ENCODE assay signal across 22 cellular contexts in genomic region chr5:157560560-157560959, GRCh38. TPM values are rescaled to one million over a fixed set of nuclear protein-coding genes. Genes with fewer than 3 reads are reported as not detected.
DNase-seq lines count a peak whose midpoint lies in the region; ATAC-seq and TF ChIP-seq lines count a peak whose summit lies in the region.
"Had no signal": no experiment of that assay in that cellular context is flagged by ENCODE, and none has a peak within 500 bp of the region (broad histone marks: within the 10 kb centered on the region; RNA-seq: fewer than 3 reads in every experiment).

No MANE protein-coding gene starts in this region.

- H3K27me3 ChIP-seq in endodermal cell (ENCODE audit: control insufficient read depth, insufficient read depth, low read length, poor library complexity, severe bottlenecking): no peaks in the 10 kb centered on the region
- no peaks in the 10 kb centered on the region for H3K27me3 ChIP-seq in neutrophil
- H3K27me3 ChIP-seq: body of pancreas, MG63 had no signal

- H3K4me3 Mint-ChIP-seq in CD14-positive monocyte (no peak overlapping the region), IgD-negative memory B cell (peak overlapping the region in 3 of 4 donors; percentile 7 to 66 (median 25)), endodermal cell (no peak overlapping the region)
- H3K4me3 Mint-ChIP-seq: activated naive CD4-positive, alpha-beta T cell treated with anti-CD3 and anti-CD28 coated beads, Interleukin-2, amount 10 ng/mL, durations not matched to agents 7 days and 5 days; GM23338; mesothelial cell of epicardium had no signal

- peaks cover 76% of the 10 kb centered on the region for H3K4me1 Mint-ChIP-seq in CD14-positive monocyte
- peaks cover 67 to 77% (median 76%) of the 10 kb centered on the region in 3 donors for H3K4me1 Mint-ChIP-seq in IgD-negative memory B cell
- H3K4me1 Mint-ChIP-seq in endodermal cell: peaks cover 40% of the 10 kb centered on the region

- no peak overlapping the region for H3K27ac ChIP-seq in endodermal cell (ENCODE audit: low read depth, low read length)
- peak overlapping the region; percentile 63 for H3K27ac ChIP-seq in neutrophil
- H3K27ac ChIP-seq: body of pancreas had no signal

- H3K4me3 ChIP-seq in endodermal cell (ENCODE audit: low read length): no peak overlapping the region
- H3K4me3 ChIP-seq in neutrophil (ENCODE audit: low read depth in 1 of 2, low read length in 1 of 2): peak overlapping the region in 1 of 2 experiments; percentile 1
- H3K4me3 ChIP-seq: body of pancreas, GM12878, GM23338, MG63 had no signal

- H3K9ac ChIP-seq in endodermal cell (ENCODE audit: extremely low read depth, low read length, poor library complexity, severe bottlenecking): no peak overlapping the region

- H3K27ac Mint-ChIP-seq in CD14-positive monocyte: peak overlapping the region in 4 of 7 donors; percentile 40 to 89 (median 66)
- H3K27ac Mint-ChIP-seq in IgD-negative memory B cell: peak overlapping the region; percentile 59 to 96 (median 79)
- H3K27ac Mint-ChIP-seq in endodermal cell: no peak overlapping the region
- H3K27ac Mint-ChIP-seq: activated naive CD4-positive, alpha-beta T cell treated with anti-CD3 and anti-CD28 coated beads, Interleukin-2, amount 10 ng/mL, durations not matched to agents 7 days and 5 days; GM23338; mesothelial cell of epicardium had no signal

- H3K36me3 Mint-ChIP-seq in CD14-positive monocyte (peaks cover 45 to 57% of the 10 kb centered on the region in 2 donors), IgD-negative memory B cell (peaks cover 12% of the 10 kb centered on the region), endodermal cell (ENCODE audit: low read depth) (peaks cover 70% of the 10 kb centered on the region)

- DNase-seq in CD14-positive monocyte (ENCODE audit: low spot score): no peak
- peak; percentile 2 for DNase-seq in endodermal cell
- DNase-seq in stimulated activated CD4-positive, alpha-beta T cell treated with anti-CD3 and anti-CD28 coated beads, Interleukin-1b, Interleukin-23, amount 100 ng/mL, for 48 hours: no peak
- no peak for DNase-seq in stimulated activated naive CD8-positive, alpha-beta T cell treated with anti-CD3 and anti-CD28 coated beads, Interleukin-15, Interleukin-2, amounts not matched to agents 100 U/mL and 50 U/mL, for 24 hours
- DNase-seq in iPS-NIHi7 (ENCODE audit: extremely low spot score): no peak
- DNase-seq: activated CD4-positive, alpha-beta T cell treated with anti-CD3 and anti-CD28 coated beads for 1 hour; activated naive CD4-positive, alpha-beta T cell treated with anti-CD3 and anti-CD28 coated beads, Interleukin-2, amount 10 ng/mL, durations not matched to agents 7 days and 5 days; body of pancreas; dermis blood vessel endothelial cell; kidney; NCI-H187; NCI-H446; stimulated activated CD4-positive, alpha-beta T cell treated with anti-CD3 and anti-CD28 coated beads, Interleukin-4, amount 100 ng/mL, for 24 hours had no signal

- intact Hi-C loops in CD14-positive monocyte (cut with micrococcal nuclease): loop anchor here in 1 of 2 donors (10.0 kb wide), 1 partner anchor 54 kb away; no protein-coding TSS in a partner anchor

- H3K36me3 ChIP-seq in endodermal cell (ENCODE audit: control insufficient read depth, insufficient read depth, low read length) (peaks cover 87% of the 10 kb centered on the region), neutrophil (peaks cover 53% of the 10 kb centered on the region)

- H3K4me1 ChIP-seq in endodermal cell (ENCODE audit: control insufficient read depth, insufficient read depth, low read length): peaks cover 24% of the 10 kb centered on the region
- H3K4me1 ChIP-seq in neutrophil (ENCODE audit: control insufficient read depth in 1 of 2, insufficient read depth in 1 of 2, low read depth in 1 of 2, low read length in 1 of 2): peaks cover 98 to 99% of the 10 kb centered on the region in 2 experiments
- H3K4me1 ChIP-seq: body of pancreas had no signal

- H3K9me3 ChIP-seq in endodermal cell (ENCODE audit: control insufficient read depth, low read length) (no peaks in the 10 kb centered on the region), neutrophil (no peaks in the 10 kb centered on the region)
- H3K9me3 ChIP-seq: body of pancreas, MG63 had no signal

- TF ChIP-seq CTCF in CD14-positive monocyte (IDR thresholded peaks at IDR 0.05): no peak
- no peak for TF ChIP-seq CTCF in endodermal cell (conservative IDR thresholded peaks at IDR 0.05)
- TF ChIP-seq CTCF in neutrophil (IDR thresholded peaks at IDR 0.05): no peak

- no peak for ATAC-seq in stimulated activated naive CD8-positive, alpha-beta T cell treated with anti-CD3 and anti-CD28 coated beads, Interleukin-15, Interleukin-2, amounts not matched to agents 100 U/mL and 50 U/mL, for 24 hours
- ATAC-seq in HG02884 (IDR thresholded peaks at IDR 0.05; ENCODE audit: unreplicated experiment): no peak
- ATAC-seq: body of pancreas, esophagus mucosa, GM12878, sciatic nerve had no signal

- peaks cover 0 to 2% (median 0%) of the 10 kb centered on the region in 7 donors for H3K9me3 Mint-ChIP-seq in CD14-positive monocyte
- no peaks in the 10 kb centered on the region for H3K9me3 Mint-ChIP-seq in IgD-negative memory B cell
- no peaks in the 10 kb centered on the region for H3K9me3 Mint-ChIP-seq in endodermal cell
- H3K9me3 Mint-ChIP-seq: activated naive CD4-positive, alpha-beta T cell treated with anti-CD3 and anti-CD28 coated beads, Interleukin-2, amount 10 ng/mL, durations not matched to agents 7 days and 5 days; GM23338; mesothelial cell of epicardium had no signal

- WGBS in endodermal cell (ENCODE audit: insufficient coverage in 1 of 2, insufficient read length in 1 of 2), 2 experiments: 82 to 83% methylated on average over 1 of the region's 1 CpG

- peaks cover 0 to 2% (median 2%) of the 10 kb centered on the region in 3 donors for H3K27me3 Mint-ChIP-seq in CD14-positive monocyte (ENCODE audit: low read depth in 3 of 3)
- H3K27me3 Mint-ChIP-seq in IgD-negative memory B cell: no peaks in the 10 kb centered on the region
- no peaks in the 10 kb centered on the region for H3K27me3 Mint-ChIP-seq in endodermal cell (ENCODE audit: insufficient read depth)
- H3K27me3 Mint-ChIP-seq: activated naive CD4-positive, alpha-beta T cell treated with anti-CD3 and anti-CD28 coated beads, Interleukin-2, amount 10 ng/mL, durations not matched to agents 7 days and 5 days had no signal

RNA-seq across cellular contexts. Expression of gene ADAM19, which starts 15.0 kb away (rescaled TPM):
- polyA plus RNA-seq in CD14-positive monocyte: 1 to 10 TPM; 3.0 to 6.2 TPM
- polyA plus RNA-seq in IgD-negative memory B cell: 45.1 TPM
- total RNA-seq in endodermal cell: 100 to 1,000 TPM in 1 of 2 donors, 10 to 100 TPM in 1; 96.1 to 119 TPM
- 46.1 TPM for polyA plus RNA-seq in endodermal cell (2013, experiment 1 of 2)
- 63.4 TPM for polyA plus RNA-seq in endodermal cell (2013, experiment 2 of 2)

Comparison
In these comparisons a context has a peak if more than half of its experiments do, and no peak if none do; other contexts are left out.
1. H3K4me3 Mint-ChIP-seq: peak in IgD-negative memory B cell (3 of 4); none in CD14-positive monocyte (0 of 2) and endodermal cell (single experiment).